ENCODE assay signal across 1 cellular context in genomic region chr1:205229399-205229861, GRCh38.
TF ChIP-seq lines count a peak whose summit lies in the region.

No MANE protein-coding gene starts in this region.

TF ChIP-seq in HEK293, 187 proteins besides CTCF, POLR2A, EP300 and RAD21 (continued from another document and continues in another):
- TF ChIP-seq ZNF148 (tag by site-specific recombination; IDR thresholded peaks at IDR 0.05; ENCODE audit: borderline replicate concordance) (no peak), HOXD13 (CRISPR knock-in tag; IDR thresholded peaks at IDR 0.05; ENCODE audit: borderline replicate concordance) (no peak), ZSCAN30 (tag by site-specific recombination; IDR thresholded peaks at IDR 0.05) (peak; percentile 67; the same call in 1 of the 2 replicates), ZFP41 (tag by site-specific recombination; IDR thresholded peaks at IDR 0.05; ENCODE audit: borderline replicate concordance) (no peak), ZFHX2 (tag by site-specific recombination; conservative IDR thresholded peaks at IDR 0.05) (0 out of 2 replicates have a peak, but pooled peaks have one; percentile 3), SCRT1 (tag by site-specific recombination; IDR thresholded peaks at IDR 0.05; ENCODE audit: borderline replicate concordance) (no peak), ZNF623 (tag by site-specific recombination; IDR thresholded peaks at IDR 0.05) (no peak), ZEB2 (tag by site-specific recombination; IDR thresholded peaks at IDR 0.05) (no peak), KLF10 (tag by site-specific recombination; IDR thresholded peaks at IDR 0.05) (no peak), ZNF302 (tag by site-specific recombination; IDR thresholded peaks at IDR 0.05; ENCODE audit: low read depth) (no peak), ZBTB7A (tag by site-specific recombination; IDR thresholded peaks at IDR 0.05; ENCODE audit: low read depth) (no peak), ZNF112 (tag by site-specific recombination; IDR thresholded peaks at IDR 0.05) (no peak), GLI4 (tag by site-specific recombination; IDR thresholded peaks at IDR 0.05) (no peak), ZNF18 (tag by site-specific recombination; IDR thresholded peaks at IDR 0.05) (0 out of 2 replicates have a peak, but pooled peaks have one; percentile 6), ATF2 (tag by site-specific recombination; IDR thresholded peaks at IDR 0.05; ENCODE audit: low read depth) (no peak), PRDM10 (tag by site-specific recombination; IDR thresholded peaks at IDR 0.05) (no peak), ZNF214 (tag by site-specific recombination; IDR thresholded peaks at IDR 0.05; ENCODE audit: borderline replicate concordance) (no peak), YY2 (tag by site-specific recombination; IDR thresholded peaks at IDR 0.05) (no peak), GLIS1 (tag by site-specific recombination; IDR thresholded peaks at IDR 0.05) (peak; percentile 63), SP2 (tag by site-specific recombination; IDR thresholded peaks at IDR 0.05) (no peak; the same call in 1 of the 2 replicates), ZNF433 (tag by site-specific recombination; IDR thresholded peaks at IDR 0.05; ENCODE audit: low read depth) (no peak), REST (tag by site-specific recombination; IDR thresholded peaks at IDR 0.05) (no peak), ZNF423 (tag by site-specific recombination; IDR thresholded peaks at IDR 0.05) (no peak), KLF9 (tag by site-specific recombination; IDR thresholded peaks at IDR 0.05; ENCODE audit: low read depth) (no peak), ZNF548 (tag by site-specific recombination; IDR thresholded peaks at IDR 0.05) (no peak), OSR2 (tag by site-specific recombination; IDR thresholded peaks at IDR 0.05) (0 out of 2 replicates have a peak, but pooled peaks have one; percentile 1), ZNF654 (tag by site-specific recombination; IDR thresholded peaks at IDR 0.05; ENCODE audit: low read depth) (peak; percentile 40), ZNF366 (tag by site-specific recombination; conservative IDR thresholded peaks at IDR 0.05) (no peak), ZNF677 (tag by site-specific recombination; IDR thresholded peaks at IDR 0.05) (no peak), ZNF239 (tag by site-specific recombination; IDR thresholded peaks at IDR 0.05) (no peak), ZNF114 (tag by site-specific recombination; IDR thresholded peaks at IDR 0.05) (no peak), ZNF202 (tag by site-specific recombination; IDR thresholded peaks at IDR 0.05; ENCODE audit: borderline replicate concordance) (no peak), ZBTB17 (tag by site-specific recombination; IDR thresholded peaks at IDR 0.05) (peak; percentile 82), ZNF785 (tag by site-specific recombination; IDR thresholded peaks at IDR 0.05) (no peak), ZSCAN4 (tag by site-specific recombination; IDR thresholded peaks at IDR 0.05) (no peak), SP7 (tag by site-specific recombination; IDR thresholded peaks at IDR 0.05) (no peak), ZNF48 (tag by site-specific recombination; IDR thresholded peaks at IDR 0.05) (no peak), ZNF2 (tag by site-specific recombination; IDR thresholded peaks at IDR 0.05) (0 out of 2 replicates have a peak, but pooled peaks have one; percentile 2), WT1 (tag by site-specific recombination; IDR thresholded peaks at IDR 0.05) (0 out of 2 replicates have a peak, but pooled peaks have one; percentile 1), ZNF121 (tag by site-specific recombination; IDR thresholded peaks at IDR 0.05) (0 out of 2 replicates have a peak, but pooled peaks have one; percentile 6), ZNF76 (tag by site-specific recombination; IDR thresholded peaks at IDR 0.05; ENCODE audit: borderline replicate concordance, low read depth) (no peak), ZFP37 (tag by site-specific recombination; IDR thresholded peaks at IDR 0.05) (no peak), HIC1 (tag by site-specific recombination; IDR thresholded peaks at IDR 0.05) (no peak), ZSCAN5A (tag by site-specific recombination; IDR thresholded peaks at IDR 0.05) (no peak), ZNF692 (tag by site-specific recombination; IDR thresholded peaks at IDR 0.05) (no peak), EGR2 (tag by site-specific recombination; IDR thresholded peaks at IDR 0.05; ENCODE audit: low read depth) (0 out of 2 replicates have a peak, but pooled peaks have one; percentile 6)
